ENCODE assay signal across 28 cellular contexts in genomic region chr4:1463927-1464540, GRCh38. TPM values are rescaled to one million over a fixed set of nuclear protein-coding genes. Genes with fewer than 3 reads are reported as not detected.
DNase-seq lines count a peak whose midpoint lies in the region; ATAC-seq, FAIRE-seq and TF ChIP-seq lines count a peak whose summit lies in the region.
"Had no signal": no experiment of that assay in that cellular context is flagged by ENCODE, and none has a peak within 500 bp of the region (broad histone marks: within the 10 kb centered on the region; RNA-seq: fewer than 3 reads in every experiment).

No MANE protein-coding gene starts in this region.

- H3K4me2 ChIP-seq in H1 (ENCODE audit: insufficient read depth in 1 of 2, low read depth in 2 of 2, low read length in 2 of 2), result no peak overlapping the region
- no peak overlapping the region for H3K4me2 ChIP-seq in neuronal stem cell (ENCODE audit: insufficient read depth, low read length, poor library complexity, severe bottlenecking)
- H3K4me2 ChIP-seq: A549, KMS-11, PC-9 had no signal

- H3K4ac ChIP-seq in H1 (replicated peaks; ENCODE audit: insufficient read length, low read depth, low read length) (no peak overlapping the region), neuronal stem cell (ENCODE audit: low read length) (no peak overlapping the region)

- intact Hi-C loops in naive thymus-derived CD4-positive, alpha-beta T cell (cut with micrococcal nuclease), result no loop called here
- intact Hi-C loops in activated CD8-positive, alpha-beta T cell treated with anti-CD3 and anti-CD28 coated beads for 36 hours (cut with micrococcal nuclease), result no loop called here

- FAIRE-seq in H1 (lab: Jason Lieb, UNC), result no peak
- FAIRE-seq: A549, GM12891, H54 had no signal

- ATAC-seq in stimulated activated naive CD8-positive, alpha-beta T cell treated with anti-CD3 and anti-CD28 coated beads, Interleukin-15, amount 100 ng/mL, for 72 hours, result peak; percentile 36
- ATAC-seq in stimulated activated naive CD8-positive, alpha-beta T cell treated with anti-CD3 and anti-CD28 coated beads, Interleukin-15, Interleukin-2, amounts not matched to agents 100 U/mL and 50 U/mL, for 24 hours, result no peak
- no peak for ATAC-seq in naive thymus-derived CD4-positive, alpha-beta T cell
- no peak for ATAC-seq in activated CD8-positive, alpha-beta T cell treated with anti-CD3 and anti-CD28 coated beads for 36 hours
- ATAC-seq: A549; CD8-positive, alpha-beta T cell had no signal

- peaks cover 12% of the 10 kb centered on the region; the same call in 1 of the 2 replicates for H3K23me2 ChIP-seq in H1 (ENCODE audit: low read depth, low read length)

- no peak overlapping the region for H4K5ac ChIP-seq in H1 (ENCODE audit: insufficient read length, low read depth, low read length)

- H3K23ac ChIP-seq in H1 (ENCODE audit: insufficient read length), result no peak overlapping the region
- H3K23ac ChIP-seq in neuronal stem cell (ENCODE audit: low read depth, low read length, poor library complexity), result no peak overlapping the region

- no peak overlapping the region for H3K14ac ChIP-seq in H1 (ENCODE audit: insufficient read length)
- no peak overlapping the region for H3K14ac ChIP-seq in neuronal stem cell (ENCODE audit: low read length)

- TF ChIP-seq EP300 in H1 (IDR thresholded peaks at IDR 0.05; ENCODE audit: borderline replicate concordance in 1 of 2, low read depth in 2 of 2, low read length in 2 of 2), result no peak

- peaks cover 34% of the 10 kb centered on the region for H3K27me3 Mint-ChIP-seq in stimulated activated naive CD8-positive, alpha-beta T cell treated with anti-CD3 and anti-CD28 coated beads, Interleukin-15, amount 100 ng/mL, for 72 hours
- peaks cover 2 to 24% (median 21%) of the 10 kb centered on the region in 5 donors for H3K27me3 Mint-ChIP-seq in naive thymus-derived CD4-positive, alpha-beta T cell
- peaks cover 20% of the 10 kb centered on the region for H3K27me3 Mint-ChIP-seq in activated CD8-positive, alpha-beta T cell treated with anti-CD3 and anti-CD28 coated beads for 36 hours

- peak overlapping the region; percentile 17; the same call in 1 of the 2 replicates for H2BK12ac ChIP-seq in H1 (ENCODE audit: low read depth, low read length)
- H2BK12ac ChIP-seq in neuronal stem cell (ENCODE audit: low read length), result no peak overlapping the region

- H4K91ac ChIP-seq in H1 (replicated peaks; ENCODE audit: insufficient read length, low read length) (no peak overlapping the region), neuronal stem cell (ENCODE audit: low read depth, low read length, poor library complexity) (no peak overlapping the region)

- H3K4me3 Mint-ChIP-seq in stimulated activated naive CD8-positive, alpha-beta T cell treated with anti-CD3 and anti-CD28 coated beads, Interleukin-15, amount 100 ng/mL, for 72 hours, result no peak overlapping the region
- no peak overlapping the region for H3K4me3 Mint-ChIP-seq in naive thymus-derived CD4-positive, alpha-beta T cell
- H3K4me3 Mint-ChIP-seq in activated CD8-positive, alpha-beta T cell treated with anti-CD3 and anti-CD28 coated beads for 36 hours, result no peak overlapping the region
- H3K4me3 Mint-ChIP-seq: CD8-positive, alpha-beta T cell; IgD-negative memory B cell had no signal

- H2AFZ ChIP-seq in H1 (ENCODE audit: low read length), result no peak overlapping the region
- H2AFZ ChIP-seq in neuronal stem cell (ENCODE audit: low read length), result no peak overlapping the region
- H2AFZ ChIP-seq: PC-9 had no signal

- H3K79me2 ChIP-seq in H1 (ENCODE audit: control insufficient read depth in 1 of 2, insufficient read depth in 2 of 2, low read length in 2 of 2), result no peaks in the 10 kb centered on the region

- POLR2A ChIA-PET in H1 (lab: Charles Lee; ENCODE audit: partially characterized antibody), result no interaction called here
- POLR2A ChIA-PET in naive thymus-derived CD4-positive, alpha-beta T cell (lab: Charles Lee), result interaction anchor here (0.5 kb wide), 1 partner anchor 219 kb away, joined by 3 read pairs; no protein-coding TSS in a partner anchor
- POLR2A ChIA-PET in activated CD8-positive, alpha-beta T cell treated with anti-CD3 and anti-CD28 coated beads for 36 hours (lab: Charles Lee), result no interaction called here

- TF ChIP-seq POLR2A in H1 (IDR thresholded peaks at IDR 0.05; ENCODE audit: control extremely low read depth in 1 of 2, low read depth in 2 of 2, low read length in 2 of 2), result no peak

- H3K36me3 ChIP-seq in H1 (ENCODE audit: control insufficient read depth in 2 of 4, insufficient read depth in 4 of 4, low read length in 3 of 4) (no peaks in the 10 kb centered on the region), neuronal stem cell (replicated peaks in 1 of 2; ENCODE audit: control insufficient read depth in 2 of 2, insufficient read depth in 2 of 2, low read length in 2 of 2) (no peaks in the 10 kb centered on the region)
- H3K36me3 ChIP-seq in naive thymus-derived CD4-positive, alpha-beta T cell (ENCODE audit: control insufficient read depth in 2 of 3, insufficient read depth in 3 of 3, low read length in 3 of 3), result no peaks in the 10 kb centered on the region

- H2BK20ac ChIP-seq in H1 (ENCODE audit: low read length), result no peak overlapping the region

- no peak overlapping the region for H3K18ac ChIP-seq in H1 (ENCODE audit: extremely low read depth, low read length)
- H3K18ac ChIP-seq in neuronal stem cell (ENCODE audit: low read length), result peak overlapping the region; percentile 49

- CTCF ChIA-PET in H1 (lab: Charles Lee; ENCODE audit: partially characterized antibody), result no interaction called here
- CTCF ChIA-PET in naive thymus-derived CD4-positive, alpha-beta T cell (lab: Charles Lee), result no interaction called here
- CTCF ChIA-PET in activated CD8-positive, alpha-beta T cell treated with anti-CD3 and anti-CD28 coated beads for 36 hours (lab: Charles Lee), result no interaction called here

- no peak overlapping the region for H2BK120ac ChIP-seq in H1 (replicated peaks; ENCODE audit: low read depth, low read length)
- peak overlapping the region; percentile 51 for H2BK120ac ChIP-seq in neuronal stem cell (ENCODE audit: low read depth, low read length)

- H3K27ac ChIP-seq in H1 (ENCODE audit: low read depth, low read length) (no peak overlapping the region), neuronal stem cell (replicated peaks; ENCODE audit: low read length) (no peak overlapping the region)
- H3K27ac ChIP-seq in naive thymus-derived CD4-positive, alpha-beta T cell (ENCODE audit: low read depth, low read length), result no peak overlapping the region
- H3K27ac ChIP-seq: A549, HL-60, KMS-11, PC-9 had no signal

- no peak overlapping the region for H3K4me3 ChIP-seq in H1 (ENCODE audit: extremely low read depth in 1 of 4, insufficient read depth in 2 of 4, low read depth in 3 of 4, low read length in 4 of 4)
- no peak overlapping the region for H3K4me3 ChIP-seq in neuronal stem cell (ENCODE audit: low read length in 2 of 2)
- H3K4me3 ChIP-seq in naive thymus-derived CD4-positive, alpha-beta T cell (ENCODE audit: low read length), result no peak overlapping the region
- H3K4me3 ChIP-seq: A549, PC-9 had no signal

- H3K36me3 Mint-ChIP-seq in naive thymus-derived CD4-positive, alpha-beta T cell, result peaks cover 0 to 10% (median 0%) of the 10 kb centered on the region in 5 donors
- no peaks in the 10 kb centered on the region for H3K36me3 Mint-ChIP-seq in activated CD8-positive, alpha-beta T cell treated with anti-CD3 and anti-CD28 coated beads for 36 hours (ENCODE audit: low read depth)
- H3K36me3 Mint-ChIP-seq: CD8-positive, alpha-beta T cell; IgD-negative memory B cell had no signal

- peaks cover 0 to 16% (median 8%) of the 10 kb centered on the region in 4 experiments; a peak in 6 of 7 replicates for H3K4me1 ChIP-seq in H1 (replicated peaks in 1 of 4; ENCODE audit: control insufficient read depth in 3 of 4, insufficient read depth in 4 of 4, low read length in 3 of 4)
- H3K4me1 ChIP-seq in neuronal stem cell (ENCODE audit: control insufficient read depth in 2 of 2, insufficient read depth in 1 of 2, low read depth in 1 of 2, low read length in 2 of 2), result peaks cover 13 to 17% of the 10 kb centered on the region in 2 donors
- no peaks in the 10 kb centered on the region for H3K4me1 ChIP-seq in naive thymus-derived CD4-positive, alpha-beta T cell (ENCODE audit: control insufficient read depth in 2 of 2, insufficient read depth in 2 of 2, low read length in 2 of 2)
- H3K4me1 ChIP-seq: A549, Caco-2 had no signal

- H2BK15ac ChIP-seq in H1 (ENCODE audit: low read length), result no peak overlapping the region
- peak overlapping the region; percentile 62 for H2BK15ac ChIP-seq in neuronal stem cell (ENCODE audit: low read length)

- peak overlapping the region; percentile 46; the same call in 1 of the 2 replicates for H4K8ac ChIP-seq in H1 (ENCODE audit: extremely low read depth, insufficient read depth, low read length)
- H4K8ac ChIP-seq in neuronal stem cell (ENCODE audit: low read depth, low read length), result no peak overlapping the region

- H4K20me1 ChIP-seq in H1 (replicated peaks in 1 of 2; ENCODE audit: control insufficient read depth in 1 of 2, insufficient read depth in 2 of 2, low read length in 2 of 2), result peaks cover 0 to 7% of the 10 kb centered on the region in 2 experiments

- no peak for TF ChIP-seq CTCF in H1 (IDR thresholded peaks at IDR 0.05; ENCODE audit: control extremely low read depth in 1 of 3, insufficient read depth in 1 of 3, low read depth in 1 of 3, low read length in 3 of 3)
- no peak for TF ChIP-seq CTCF in activated CD8-positive, alpha-beta T cell treated with anti-CD3 and anti-CD28 coated beads for 36 hours (IDR thresholded peaks at IDR 0.05)

- H3K79me1 ChIP-seq in H1 (ENCODE audit: low read depth, low read length) (no peaks in the 10 kb centered on the region), neuronal stem cell (ENCODE audit: low read depth, low read length) (peaks cover 2% of the 10 kb centered on the region)

- no peak overlapping the region for H3K27ac Mint-ChIP-seq in stimulated activated naive CD8-positive, alpha-beta T cell treated with anti-CD3 and anti-CD28 coated beads, Interleukin-15, amount 100 ng/mL, for 72 hours
- H3K27ac Mint-ChIP-seq in naive thymus-derived CD4-positive, alpha-beta T cell, result no peak overlapping the region
- H3K27ac Mint-ChIP-seq in activated CD8-positive, alpha-beta T cell treated with anti-CD3 and anti-CD28 coated beads for 36 hours, result no peak overlapping the region
- H3K27ac Mint-ChIP-seq: CD8-positive, alpha-beta T cell; IgD-negative memory B cell had no signal

- H3K27me3 ChIP-seq in H1 (replicated peaks in 1 of 4; ENCODE audit: control insufficient read depth in 3 of 4, extremely low read depth in 1 of 4, insufficient read depth in 3 of 4, low read length in 3 of 4) (no peaks in the 10 kb centered on the region; a peak in 2 of 7 replicates), neuronal stem cell (ENCODE audit: control insufficient read depth in 3 of 3, insufficient read depth in 3 of 3, low read depth in 1 of 3, low read length in 3 of 3) (peaks cover 0 to 62% (median 0%) of the 10 kb centered on the region in 3 experiments)
- no peaks in the 10 kb centered on the region for H3K27me3 ChIP-seq in naive thymus-derived CD4-positive, alpha-beta T cell (ENCODE audit: control insufficient read depth in 2 of 2, insufficient read depth in 2 of 2, low read length in 2 of 2)

- 85% methylated on average over 20 of the region's 22 CpGs; no CpG with 5 or more reads in 1 of the 2 experiments for WGBS in H1 (ENCODE audit: extremely low coverage in 1 of 2, insufficient coverage in 1 of 2, insufficient read length in 1 of 2, insufficient replicate concordance in 2 of 2, low coverage in 1 of 2, low lambda C conversion rate in 2 of 2, missing lambda C conversion rate in 1 of 2), 2 experiments
- no CpG with 5 or more reads among the region's 22 CpGs for WGBS in neuronal stem cell (ENCODE audit: extremely low coverage in 2 of 2, insufficient read length in 2 of 2, insufficient replicate concordance in 1 of 2), 2 donors

- H3K9ac ChIP-seq in H1 (replicated peaks in 1 of 4; ENCODE audit: extremely low read depth in 1 of 4, low read depth in 3 of 4, low read length in 3 of 4) (no peak overlapping the region), neuronal stem cell (ENCODE audit: low read depth, low read length, poor library complexity) (no peak overlapping the region)
- H3K9ac ChIP-seq: KMS-11 had no signal

- no peak for TF ChIP-seq RAD21 in H1 (IDR thresholded peaks at IDR 0.05 in 1 of 2, conservative IDR thresholded peaks at IDR 0.05 in 1 of 2; ENCODE audit: low read depth in 2 of 2, low read length in 2 of 2)

- H3K9me3 Mint-ChIP-seq in stimulated activated naive CD8-positive, alpha-beta T cell treated with anti-CD3 and anti-CD28 coated beads, Interleukin-15, amount 100 ng/mL, for 72 hours, result peaks cover 13 to 16% of the 10 kb centered on the region in 2 donors
- peaks cover 6 to 14% (median 11%) of the 10 kb centered on the region in 11 donors for H3K9me3 Mint-ChIP-seq in naive thymus-derived CD4-positive, alpha-beta T cell
- H3K9me3 Mint-ChIP-seq in activated CD8-positive, alpha-beta T cell treated with anti-CD3 and anti-CD28 coated beads for 36 hours, result peaks cover 12% of the 10 kb centered on the region

- H2BK5ac ChIP-seq in H1 (ENCODE audit: low read depth, low read length) (no peak overlapping the region), neuronal stem cell (ENCODE audit: low read length) (peak overlapping the region; percentile 83)

- no peaks in the 10 kb centered on the region for H3K4me1 Mint-ChIP-seq in stimulated activated naive CD8-positive, alpha-beta T cell treated with anti-CD3 and anti-CD28 coated beads, Interleukin-15, amount 100 ng/mL, for 72 hours
- H3K4me1 Mint-ChIP-seq in naive thymus-derived CD4-positive, alpha-beta T cell, result peaks cover 0 to 2% (median 0%) of the 10 kb centered on the region in 7 donors
- no peaks in the 10 kb centered on the region for H3K4me1 Mint-ChIP-seq in activated CD8-positive, alpha-beta T cell treated with anti-CD3 and anti-CD28 coated beads for 36 hours (ENCODE audit: low read depth)
- H3K4me1 Mint-ChIP-seq: IgD-negative memory B cell had no signal

- H3K56ac ChIP-seq in H1 (replicated peaks; ENCODE audit: insufficient read length, low read depth, low read length), result no peak overlapping the region

- H2AK5ac ChIP-seq in H1 (ENCODE audit: low read depth, low read length) (no peak overlapping the region), neuronal stem cell (ENCODE audit: low read depth, low read length) (peak overlapping the region; percentile 86)

- DNase-seq in stimulated activated naive CD8-positive, alpha-beta T cell treated with anti-CD3 and anti-CD28 coated beads, Interleukin-15, amount 100 ng/mL, for 72 hours, result no peak
- DNase-seq in stimulated activated naive CD8-positive, alpha-beta T cell treated with anti-CD3 and anti-CD28 coated beads, Interleukin-15, Interleukin-2, amounts not matched to agents 100 U/mL and 50 U/mL, for 24 hours, result no peak
- DNase-seq in H1 (ENCODE audit: low read depth in 1 of 2, low spot score in 2 of 2) (no peak), neuronal stem cell (ENCODE audit: low spot score) (no peak), RPMI8226 (no peak)
- DNase-seq in naive thymus-derived CD4-positive, alpha-beta T cell, result no peak
- no peak for DNase-seq in activated CD8-positive, alpha-beta T cell treated with anti-CD3 and anti-CD28 coated beads for 36 hours
- DNase-seq: C1 segment of cervical spinal cord; CD8-positive, alpha-beta T cell; DMS 273 treated with DMSO at 0.1 percent for 48 hours; DMS79; GDM1; NCI-H1048; NCI-H1417; NCI-H1694; NCI-H2029 treated with DMSO at 0.1 percent for 48 hours; NCI-H446 treated with DMSO at 0.1 percent for 48 hours; NCI-H526; PC-9; SHP77 treated with DMSO at 0.1 percent for 48 hours had no signal

- H3K9me3 ChIP-seq in H1 (ENCODE audit: insufficient read depth in 2 of 2, low read depth in 1 of 2, low read length in 1 of 2) (peaks cover 0 to 8% of the 10 kb centered on the region in 2 experiments; a peak in 2 of 4 replicates), neuronal stem cell (replicated peaks in 1 of 2; ENCODE audit: control insufficient read depth in 2 of 2, insufficient read depth in 1 of 2, low read depth in 1 of 2, low read length in 2 of 2) (peaks cover 0 to 4% of the 10 kb centered on the region in 2 donors)
- peaks cover 0 to 8% (median 0%) of the 10 kb centered on the region in 3 experiments for H3K9me3 ChIP-seq in naive thymus-derived CD4-positive, alpha-beta T cell (ENCODE audit: control insufficient read depth in 2 of 3, low read length in 3 of 3)
- H3K9me3 ChIP-seq: A549, Caco-2 had no signal

RNA-seq across cellular contexts. Expression of gene NKX1-1, which starts 57.8 kb away (rescaled TPM):
- total RNA-seq in H1 (2021; fragmentation: NEBNext Ultra II Directional; extraction: Animal tissue kit (Norgen Biotek cat#: 25700)), result not detected in 2 replicates
- not detected in 2 replicates for polyA plus RNA-seq in H1 (2011; rRNA removed)
- not detected for polyA plus RNA-seq in H1 (2011; cell fraction: cytosol; rRNA removed)
- polyA plus RNA-seq in H1 (2011; cell fraction: nucleus; rRNA removed), result not detected
- polyA plus RNA-seq in H1 (2012, experiment 1 of 2), result not detected in 4 replicates
- not detected for polyA plus RNA-seq in H1 (2012, experiment 2 of 2)
- polyA plus RNA-seq in H1 (2013, experiment 1 of 2), result not detected
- polyA plus RNA-seq in H1 (2013, experiment 2 of 2), result not detected
- not detected in 2 replicates for polyA minus RNA-seq in H1 (2011; rRNA and poly(A)+ RNA removed)
- polyA minus RNA-seq in H1 (2011; cell fraction: cytosol; rRNA and poly(A)+ RNA removed), result not detected
- not detected for polyA minus RNA-seq in H1 (2011; cell fraction: nucleus; rRNA and poly(A)+ RNA removed)
- not detected for polyA plus RNA-seq in neuronal stem cell (2013, experiment 1 of 2)
- polyA plus RNA-seq in neuronal stem cell (2013, experiment 2 of 2), result not detected
- not detected for total RNA-seq in naive thymus-derived CD4-positive, alpha-beta T cell
- not detected for polyA plus RNA-seq in naive thymus-derived CD4-positive, alpha-beta T cell
- total RNA-seq in activated CD8-positive, alpha-beta T cell treated with anti-CD3 and anti-CD28 coated beads for 36 hours, result not detected
- total RNA-seq: Caco-2; CD8-positive, alpha-beta T cell; PC-9; RPMI7951 had no signal
- polyA plus RNA-seq: A549, IgD-negative memory B cell had no signal
